30 cellular contexts compared by ENCODE assay signal in genomic region chr11:13966486-13966885, GRCh38.
"Had no signal": no experiment of that assay in that cellular context is flagged by ENCODE, and none has a peak within 500 bp of the region (broad histone marks: within the 10 kb centered on the region; RNA-seq: fewer than 3 reads in every experiment).

No MANE protein-coding gene starts in this region.

- H3K27ac ChIP-seq: ascending aorta, cardiac muscle cell, gastroesophageal sphincter, left lung, lower lobe of right lung, pancreas, prostate gland, skin epidermis, tibial nerve, WERI-Rb-1 had no signal

- ATAC-seq: activated CD4-positive, CD25-positive, alpha-beta regulatory T cell treated with anti-CD3 and anti-CD28 coated beads, Interleukin-2, amount 50 U/mL, for 24 hours; effector memory CD8-positive, alpha-beta T cell; gastroesophageal sphincter; left lung; lower lobe of right lung; natural killer cell treated with Interleukin-12 subunit alpha and Interleukin-12 subunit beta and Interleukin-15 and Interleukin-18, amount 100 ng/mL, for 72 hours; pancreas; sciatic nerve; stimulated activated naive B cell treated with anti-CD40 and anti-IgM and Interleukin-4, amounts not matched to agents 10 μg/mL and 1 μg/mL and 100 μg/mL, for 72 hours had no signal

- H3K27me3 ChIP-seq: ascending aorta had no signal

- H3K9me3 ChIP-seq: ascending aorta, gastroesophageal sphincter, left lung, lower lobe of right lung, pancreas, prostate gland, tibial nerve had no signal

- H3K4me3 ChIP-seq: ascending aorta, cardiac muscle cell, gastroesophageal sphincter, left lung, lower lobe of right lung, pancreas, prostate gland, skin epidermis, tibial nerve had no signal

- H3K4me1 ChIP-seq: prostate gland had no signal

- H3K36me3 ChIP-seq: ascending aorta, cardiac muscle cell, gastroesophageal sphincter, left lung, lower lobe of right lung, pancreas, prostate gland, tibial nerve, WERI-Rb-1 had no signal

- DNase-seq: activated CD4-positive, alpha-beta T cell treated with anti-CD3 and anti-CD28 coated beads for 48 hours; activated CD4-positive, alpha-beta T cell treated with anti-CD3 and anti-CD28 coated beads, Interleukin-2, amount 50 U/mL, for 48 hours; activated CD8-positive, alpha-beta memory T cell treated with anti-CD3 and anti-CD28 coated beads for 24 hours; activated effector memory CD4-positive, alpha-beta T cell treated with Interleukin-2 at 50 U/mL for 16 hours; activated naive CD4-positive, alpha-beta T cell treated with anti-CD3 and anti-CD28 coated beads for 36 hours; activated naive CD8-positive, alpha-beta T cell treated with anti-CD3 and anti-CD28 coated beads for 36 hours; cortex of kidney; effector memory CD8-positive, alpha-beta T cell; erythroblast; hypothalamus; left lung; lower lobe of right lung; mesenchymal stem cell; nucleus accumbens; pancreas; stimulated activated CD4-positive, alpha-beta T cell treated with anti-CD3 and anti-CD28 coated beads, Interleukin-4, amount 100 ng/mL, for 4 hours; stimulated activated CD8-positive, alpha-beta memory T cell treated with anti-CD3 and anti-CD28 coated beads, Interleukin-4, amount 100 ng/mL, for 48 hours; stimulated activated naive B cell treated with anti-CD40 and anti-IgM and Interleukin-4, amounts not matched to agents 10 μg/mL and 1 μg/mL and 100 μg/mL, for 72 hours; SW 1271; T1000; WERI-Rb-1 had no signal
